25 cellular contexts compared by ENCODE assay signal in genomic region chr18:36561046-36561445, GRCh38.
"Had no signal": no experiment of that assay in that cellular context is flagged by ENCODE, and none has a peak within 500 bp of the region (broad histone marks: within the 10 kb centered on the region; RNA-seq: fewer than 3 reads in every experiment).

No MANE protein-coding gene starts in this region.

- H3K9me3 ChIP-seq: gastroesophageal sphincter, mucosa of descending colon, right atrium auricular region, suprapubic skin, tibial artery, upper lobe of right lung had no signal

- H3K36me3 Mint-ChIP-seq: activated CD8-positive, alpha-beta memory T cell treated with anti-CD3 and anti-CD28 coated beads, Interleukin-2, amount 10 ng/mL, durations not matched to agents 7 days and 5 days; activated naive CD4-positive, alpha-beta T cell treated with anti-CD3 and anti-CD28 coated beads, Interleukin-2, amount 50 U/mL, for 24 hours; natural killer cell treated with Interleukin-12 subunit alpha and Interleukin-12 subunit beta and Interleukin-15 and Interleukin-18, amount 100 ng/mL, for 72 hours had no signal

- H3K27me3 ChIP-seq: gastroesophageal sphincter, right atrium auricular region, suprapubic skin, tibial artery, upper lobe of right lung had no signal

- H3K27ac ChIP-seq: gastroesophageal sphincter, right atrium auricular region, spleen, suprapubic skin, tibial artery, upper lobe of right lung had no signal

- H3K4me1 ChIP-seq: spleen, suprapubic skin, tibial artery, upper lobe of right lung had no signal

- H3K9me3 Mint-ChIP-seq: activated CD4-positive, alpha-beta T cell treated with anti-CD3 and anti-CD28 coated beads, Interleukin-2, amount 10 ng/mL, durations not matched to agents 7 days and 5 days; activated T-helper 2 cell treated with anti-CD3 and anti-CD28 coated beads, Interferon-gamma antibody, Interleukin-2, Interleukin-4, amounts not matched to agents 10 μg/mL and 5 μg/mL and 100 μg/mL, durations not matched to agents 14 hours and 24 hours and 36 hours; effector memory CD8-positive, alpha-beta T cell; natural killer cell treated with Interleukin-12 subunit alpha and Interleukin-12 subunit beta and Interleukin-15 and Interleukin-18, amount 100 ng/mL, for 72 hours had no signal

- H3K27ac Mint-ChIP-seq: activated CD4-positive, alpha-beta T cell treated with anti-CD3 and anti-CD28 coated beads, Interleukin-2, amount 10 ng/mL, durations not matched to agents 7 days and 5 days; activated CD8-positive, alpha-beta memory T cell treated with anti-CD3 and anti-CD28 coated beads, Interleukin-2, amount 10 ng/mL, durations not matched to agents 7 days and 5 days; activated CD8-positive, alpha-beta T cell treated with anti-CD3 and anti-CD28 coated beads, Interleukin-2, amount 10 ng/mL, durations not matched to agents 7 days and 5 days; activated naive CD4-positive, alpha-beta T cell treated with anti-CD3 and anti-CD28 coated beads, Interleukin-2, amount 50 U/mL, for 24 hours; activated naive CD8-positive, alpha-beta T cell treated with anti-CD3 and anti-CD28 coated beads, Interleukin-2, amount 50 U/mL, for 24 hours; activated T-helper 2 cell treated with anti-CD3 and anti-CD28 coated beads, Interferon-gamma antibody, Interleukin-2, Interleukin-4, amounts not matched to agents 10 μg/mL and 5 μg/mL and 100 μg/mL, durations not matched to agents 14 hours and 24 hours and 36 hours; effector memory CD8-positive, alpha-beta T cell; natural killer cell treated with Interleukin-12 subunit alpha and Interleukin-12 subunit beta and Interleukin-15 and Interleukin-18, amount 100 ng/mL, for 72 hours had no signal

- H3K4me3 Mint-ChIP-seq: activated CD4-positive, alpha-beta T cell treated with anti-CD3 and anti-CD28 coated beads, Interleukin-2, amount 10 ng/mL, durations not matched to agents 7 days and 5 days; activated CD8-positive, alpha-beta memory T cell treated with anti-CD3 and anti-CD28 coated beads, Interleukin-2, amount 10 ng/mL, durations not matched to agents 7 days and 5 days; activated CD8-positive, alpha-beta T cell treated with anti-CD3 and anti-CD28 coated beads, Interleukin-2, amount 10 ng/mL, durations not matched to agents 7 days and 5 days; activated naive CD4-positive, alpha-beta T cell treated with anti-CD3 and anti-CD28 coated beads, Interleukin-2, amount 50 U/mL, for 24 hours; activated naive CD8-positive, alpha-beta T cell treated with anti-CD3 and anti-CD28 coated beads, Interleukin-2, amount 50 U/mL, for 24 hours; effector memory CD8-positive, alpha-beta T cell; natural killer cell treated with Interleukin-12 subunit alpha and Interleukin-12 subunit beta and Interleukin-15 and Interleukin-18, amount 100 ng/mL, for 72 hours had no signal

- ATAC-seq: activated CD8-positive, alpha-beta memory T cell treated with anti-CD3 and anti-CD28 coated beads, Interleukin-2, amount 10 ng/mL, durations not matched to agents 7 days and 5 days; activated CD8-positive, alpha-beta T cell treated with anti-CD3 and anti-CD28 coated beads, Interleukin-2, amount 10 ng/mL, durations not matched to agents 7 days and 5 days; activated naive CD8-positive, alpha-beta T cell treated with anti-CD3 and anti-CD28 coated beads, Interleukin-2, amount 50 U/mL, for 24 hours; effector memory CD8-positive, alpha-beta T cell; gastroesophageal sphincter; left cardiac atrium; mucosa of descending colon; natural killer cell treated with Interleukin-12 subunit alpha and Interleukin-12 subunit beta and Interleukin-15 and Interleukin-18, amount 100 ng/mL, for 72 hours; upper lobe of right lung had no signal

- H3K4me1 Mint-ChIP-seq: activated CD4-positive, alpha-beta T cell treated with anti-CD3 and anti-CD28 coated beads, Interleukin-2, amount 10 ng/mL, durations not matched to agents 7 days and 5 days; activated CD8-positive, alpha-beta memory T cell treated with anti-CD3 and anti-CD28 coated beads, Interleukin-2, amount 10 ng/mL, durations not matched to agents 7 days and 5 days; activated naive CD4-positive, alpha-beta T cell treated with anti-CD3 and anti-CD28 coated beads, Interleukin-2, amount 50 U/mL, for 24 hours; activated naive CD8-positive, alpha-beta T cell treated with anti-CD3 and anti-CD28 coated beads, Interleukin-2, amount 50 U/mL, for 24 hours had no signal

- H3K4me3 ChIP-seq: gastroesophageal sphincter, mucosa of descending colon, right atrium auricular region, spleen, suprapubic skin, tibial artery, upper lobe of right lung had no signal

- DNase-seq: activated CD4-positive, alpha-beta T cell treated with anti-CD3 and anti-CD28 coated beads, Interleukin-2, amount 10 ng/mL, durations not matched to agents 7 days and 5 days; activated CD4-positive, CD25-positive, alpha-beta regulatory T cell treated with anti-CD3 and anti-CD28 coated beads, Interleukin-2, amount 50 U/mL, for 72 hours; activated CD8-positive, alpha-beta memory T cell treated with anti-CD3 and anti-CD28 coated beads, Interleukin-2, amount 10 ng/mL, durations not matched to agents 7 days and 5 days; activated CD8-positive, alpha-beta T cell treated with anti-CD3 and anti-CD28 coated beads, Interleukin-2, amount 10 ng/mL, durations not matched to agents 7 days and 5 days; activated naive CD8-positive, alpha-beta T cell treated with anti-CD3 and anti-CD28 coated beads, Interleukin-2, amount 50 U/mL, for 24 hours; activated T-cell treated with anti-CD3 and anti-CD28 coated beads, Interleukin-2, amount 50 U/mL, for 48 hours; amygdala; caudate nucleus; cortex of kidney; effector memory CD8-positive, alpha-beta T cell; erythroblast; hippocampal formation; left cardiac atrium; left ventricle myocardium superior; mucosa of descending colon; spleen; stimulated activated naive CD4-positive, alpha-beta T cell; tibial artery; upper lobe of right lung had no signal

- H3K36me3 ChIP-seq: gastroesophageal sphincter, right atrium auricular region, spleen, suprapubic skin, tibial artery, upper lobe of right lung had no signal
